ENCODE assay signal across 11 cellular contexts in genomic region chr10:86440874-86441838, GRCh38.
DNase-seq lines count a peak whose midpoint lies in the region; ATAC-seq and TF ChIP-seq lines count a peak whose summit lies in the region.
"Had no signal": no experiment of that assay in that cellular context is flagged by ENCODE, and none has a peak within 500 bp of the region (broad histone marks: within the 10 kb centered on the region; RNA-seq: fewer than 3 reads in every experiment).

No MANE protein-coding gene starts in this region.

- peak overlapping the region; percentile 85 for H3K27ac Mint-ChIP-seq in activated T-cell treated with anti-CD3 and anti-CD28 coated beads, Interleukin-2, amount 50 U/mL, for 24 hours
- H3K27ac Mint-ChIP-seq in stimulated activated memory B cell treated with anti-CD40 and anti-IgM and Interleukin-4, amounts not matched to agents 10 μg/mL and 1 μg/mL and 100 μg/mL, for 72 hours, result peak overlapping the region; percentile 71

- H3K4me3 ChIP-seq in WERI-Rb-1 (ENCODE audit: low read depth, low read length) (no peak overlapping the region), left ventricle myocardium inferior (no peak overlapping the region)
- H3K4me3 ChIP-seq: sigmoid colon, thoracic aorta had no signal

- H3K9me3 ChIP-seq in WERI-Rb-1 (ENCODE audit: severe bottlenecking) (no peaks in the 10 kb centered on the region), left ventricle myocardium inferior (replicated peaks) (no peaks in the 10 kb centered on the region)
- H3K9me3 ChIP-seq: sigmoid colon, thoracic aorta had no signal

- H3K36me3 ChIP-seq in WERI-Rb-1 (peaks cover 83% of the 10 kb centered on the region), left ventricle myocardium inferior (peaks cover 90% of the 10 kb centered on the region)

- H3K27me3 Mint-ChIP-seq in activated T-cell treated with anti-CD3 and anti-CD28 coated beads, Interleukin-2, amount 50 U/mL, for 24 hours, result no peaks in the 10 kb centered on the region
- H3K27me3 Mint-ChIP-seq in stimulated activated memory B cell treated with anti-CD40 and anti-IgM and Interleukin-4, amounts not matched to agents 10 μg/mL and 1 μg/mL and 100 μg/mL, for 72 hours, result no peaks in the 10 kb centered on the region

- intact Hi-C loops in left ventricle myocardium inferior (cut with micrococcal nuclease), result no loop called here

- H3K4me1 ChIP-seq in left ventricle myocardium inferior, result no peaks in the 10 kb centered on the region

- no peak for TF ChIP-seq POLR2A in GM18505 (IDR thresholded peaks at IDR 0.05; ENCODE audit: borderline replicate concordance, extremely low read depth, insufficient read depth, insufficient read length)

- ATAC-seq in stimulated activated memory B cell treated with anti-CD40 and anti-IgM and Interleukin-4, amounts not matched to agents 10 μg/mL and 1 μg/mL and 100 μg/mL, for 72 hours, result no peak
- no peak for ATAC-seq in GM18505 (IDR thresholded peaks at IDR 0.05; ENCODE audit: unreplicated experiment)
- ATAC-seq in GM21515 (IDR thresholded peaks at IDR 0.05; ENCODE audit: unreplicated experiment), result no peak

- H3K4me1 Mint-ChIP-seq in activated T-cell treated with anti-CD3 and anti-CD28 coated beads, Interleukin-2, amount 50 U/mL, for 24 hours (ENCODE audit: low read depth), result peaks cover 26% of the 10 kb centered on the region
- peaks cover 7% of the 10 kb centered on the region for H3K4me1 Mint-ChIP-seq in stimulated activated memory B cell treated with anti-CD40 and anti-IgM and Interleukin-4, amounts not matched to agents 10 μg/mL and 1 μg/mL and 100 μg/mL, for 72 hours

- no peaks in the 10 kb centered on the region for H3K9me3 Mint-ChIP-seq in activated T-cell treated with anti-CD3 and anti-CD28 coated beads, Interleukin-2, amount 50 U/mL, for 24 hours
- no peaks in the 10 kb centered on the region for H3K9me3 Mint-ChIP-seq in stimulated activated memory B cell treated with anti-CD40 and anti-IgM and Interleukin-4, amounts not matched to agents 10 μg/mL and 1 μg/mL and 100 μg/mL, for 72 hours

- no peak overlapping the region for H3K4me3 Mint-ChIP-seq in activated T-cell treated with anti-CD3 and anti-CD28 coated beads, Interleukin-2, amount 50 U/mL, for 24 hours
- no peak overlapping the region for H3K4me3 Mint-ChIP-seq in stimulated activated memory B cell treated with anti-CD40 and anti-IgM and Interleukin-4, amounts not matched to agents 10 μg/mL and 1 μg/mL and 100 μg/mL, for 72 hours

- no peaks in the 10 kb centered on the region for H3K27me3 ChIP-seq in WERI-Rb-1 (ENCODE audit: insufficient read depth, low read depth, severe bottlenecking)
- H3K27me3 ChIP-seq in left ventricle myocardium inferior (ENCODE audit: low read depth), result no peaks in the 10 kb centered on the region
- H3K27me3 ChIP-seq: sigmoid colon had no signal

- DNase-seq in activated T-cell treated with anti-CD3 and anti-CD28 coated beads, Interleukin-2, amount 50 U/mL, for 24 hours, result no peak
- DNase-seq in activated T-cell treated with anti-CD3 and anti-CD28 coated beads for 4 hours, result no peak
- DNase-seq in WERI-Rb-1, result peak; percentile 25
- peak; percentile 55 for DNase-seq in hepatic stellate cell (ENCODE audit: low spot score)
- DNase-seq in left ventricle myocardium inferior, result no peak
- DNase-seq: sigmoid colon had no signal

- H3K27ac ChIP-seq in WERI-Rb-1, result no peak overlapping the region
- H3K27ac ChIP-seq in left ventricle myocardium inferior (replicated peaks), result no peak overlapping the region
- H3K27ac ChIP-seq: C4-2B, sigmoid colon, thoracic aorta had no signal

- peaks cover 96% of the 10 kb centered on the region for H3K36me3 Mint-ChIP-seq in activated T-cell treated with anti-CD3 and anti-CD28 coated beads, Interleukin-2, amount 50 U/mL, for 24 hours (ENCODE audit: low read depth)
- peaks cover 75% of the 10 kb centered on the region for H3K36me3 Mint-ChIP-seq in stimulated activated memory B cell treated with anti-CD40 and anti-IgM and Interleukin-4, amounts not matched to agents 10 μg/mL and 1 μg/mL and 100 μg/mL, for 72 hours

- TF ChIP-seq CTCF in WERI-Rb-1 (IDR thresholded peaks at IDR 0.05; ENCODE audit: low read depth, low read length) (no peak), left ventricle myocardium inferior (IDR thresholded peaks at IDR 0.05; ENCODE audit: borderline replicate concordance) (no peak)

Comparison
In these comparisons a context has a peak if more than half of its experiments do, and no peak if none do; other contexts are left out.
1. DNase-seq: peak in WERI-Rb-1 (single experiment) and hepatic stellate cell (single experiment); none in activated T-cell treated with anti-CD3 and anti-CD28 coated beads, Interleukin-2, amount 50 U/mL, for 24 hours (single experiment), activated T-cell treated with anti-CD3 and anti-CD28 coated beads for 4 hours (single experiment) and left ventricle myocardium inferior (single experiment).